Comparison of ENCODE assay signal across 16 cellular contexts in genomic region chr16:55540221-55540620, GRCh38. TPM values are rescaled to one million over a fixed set of nuclear protein-coding genes. Genes with fewer than 3 reads are reported as not detected.
DNase-seq lines count a peak whose midpoint lies in the region; TF ChIP-seq lines count a peak whose summit lies in the region.
"Had no signal": no experiment of that assay in that cellular context is flagged by ENCODE, and none has a peak within 500 bp of the region (broad histone marks: within the 10 kb centered on the region; RNA-seq: fewer than 3 reads in every experiment).

No MANE protein-coding gene starts in this region.

- TF ChIP-seq CTCF in CD14-positive monocyte (IDR thresholded peaks at IDR 0.05), result no peak
- TF ChIP-seq CTCF in HL-60 (IDR thresholded peaks at IDR 0.05; ENCODE audit: insufficient read depth, low read length), result no peak
- no peak for TF ChIP-seq CTCF in tibial nerve (IDR thresholded peaks at IDR 0.05)

- 47 to 58% methylated on average over 1 of the region's 1 CpG for WGBS in tibial nerve, 2 donors

- intact Hi-C loops in CD14-positive monocyte (cut with micrococcal nuclease), result loop anchor here in 1 of 2 donors (10.0 kb wide), 1 partner anchor 75 kb away; no protein-coding TSS in a partner anchor

- peaks cover 0 to 76% (median 10%) of the 10 kb centered on the region in 4 donors for H3K4me1 ChIP-seq in tibial nerve

- peaks cover 0 to 2% (median 0%) of the 10 kb centered on the region in 3 donors for H3K27me3 Mint-ChIP-seq in CD14-positive monocyte (ENCODE audit: low read depth in 3 of 3)
- H3K27me3 Mint-ChIP-seq: CD4-positive, alpha-beta T cell had no signal

- peaks cover 36 to 38% of the 10 kb centered on the region in 2 donors for H3K36me3 Mint-ChIP-seq in CD14-positive monocyte

- H3K27ac ChIP-seq in HL-60 (replicated peaks) (peak overlapping the region; percentile 78; the same call in 1 of the 2 replicates), tibial nerve (peak overlapping the region in 3 of 4 donors; percentile 41 to 84 (median 67))

- DNase-seq in CD14-positive monocyte (ENCODE audit: low spot score) (no peak), HL-60 (ENCODE audit: low read depth in 1 of 2, low spot score in 1 of 2) (no peak), foreskin melanocyte (peak; percentile 93), tibial nerve (ENCODE audit: low spot score in 2 of 2) (no peak), germinal center (ENCODE audit: low spot score) (no peak)
- DNase-seq in activated CD4-positive, alpha-beta T cell treated with anti-CD3 and anti-CD28 coated beads, Interleukin-2, amount 50 U/mL, for 4 hours, result no peak
- DNase-seq: BE2C; C1 segment of cervical spinal cord; CD4-positive, alpha-beta T cell; DMS153; DMS79; GDM1; HCEC 1CT had no signal

- peaks cover 31% of the 10 kb centered on the region for H3K4me1 Mint-ChIP-seq in CD14-positive monocyte

- H3K9me3 Mint-ChIP-seq in CD14-positive monocyte, result no peaks in the 10 kb centered on the region
- H3K9me3 Mint-ChIP-seq: CD4-positive, alpha-beta T cell; GM23338 had no signal

- H3K9me3 ChIP-seq in tibial nerve, result no peaks in the 10 kb centered on the region
- H3K9me3 ChIP-seq: BE2C had no signal

- no peaks in the 10 kb centered on the region for H3K27me3 ChIP-seq in HL-60 (ENCODE audit: insufficient read depth, poor library complexity, severe bottlenecking)
- H3K27me3 ChIP-seq in tibial nerve, result no peaks in the 10 kb centered on the region
- H3K27me3 ChIP-seq: BE2C had no signal

- TF ChIP-seq POLR2A in tibial nerve (IDR thresholded peaks at IDR 0.05), result no peak

- H3K27ac Mint-ChIP-seq in CD14-positive monocyte, result peak overlapping the region in 6 of 7 donors; percentile 30 to 96 (median 65)
- H3K27ac Mint-ChIP-seq: CD4-positive, alpha-beta T cell; GM23338 had no signal

- TF ChIP-seq EP300 in tibial nerve (IDR thresholded peaks at IDR 0.05), result no peak

- no peaks in the 10 kb centered on the region for H3K36me3 ChIP-seq in tibial nerve

- H3K4me3 Mint-ChIP-seq in CD14-positive monocyte, result no peak overlapping the region
- H3K4me3 Mint-ChIP-seq: CD4-positive, alpha-beta T cell; GM23338 had no signal

- H3K4me3 ChIP-seq in HL-60 (replicated peaks; ENCODE audit: insufficient read depth, low read length), result no peak overlapping the region
- no peak overlapping the region for H3K4me3 ChIP-seq in tibial nerve
- H3K4me3 ChIP-seq: GM23338 had no signal

RNA-seq across cellular contexts. Expression of gene CAPNS2, which starts 26.3 kb away (rescaled TPM):
- under 1 TPM in 1 of 2 donors, not detected in 1; 0.17 TPM for polyA plus RNA-seq in CD14-positive monocyte
- 1 to 10 TPM in 2 of 4 donors, under 1 TPM in 1, not detected in 1; 0.98 to 4.8 (median 3.6) TPM for total RNA-seq in tibial nerve
- total RNA-seq: A172; CD4-positive, alpha-beta T cell; Daoy had no signal
- polyA plus RNA-seq: GM23338 had no signal

RNA-seq across cellular contexts. Expression of gene LPCAT2, which starts 31.3 kb away (rescaled TPM):
- polyA plus RNA-seq in CD14-positive monocyte, result 10 to 100 TPM; 47.1 to 49.7 TPM
- 10 to 100 TPM; 14.9 to 33.4 (median 24.0) TPM for total RNA-seq in tibial nerve
